Comparison of ENCODE assay signal across 23 cellular contexts in the genomic region with DNA sequence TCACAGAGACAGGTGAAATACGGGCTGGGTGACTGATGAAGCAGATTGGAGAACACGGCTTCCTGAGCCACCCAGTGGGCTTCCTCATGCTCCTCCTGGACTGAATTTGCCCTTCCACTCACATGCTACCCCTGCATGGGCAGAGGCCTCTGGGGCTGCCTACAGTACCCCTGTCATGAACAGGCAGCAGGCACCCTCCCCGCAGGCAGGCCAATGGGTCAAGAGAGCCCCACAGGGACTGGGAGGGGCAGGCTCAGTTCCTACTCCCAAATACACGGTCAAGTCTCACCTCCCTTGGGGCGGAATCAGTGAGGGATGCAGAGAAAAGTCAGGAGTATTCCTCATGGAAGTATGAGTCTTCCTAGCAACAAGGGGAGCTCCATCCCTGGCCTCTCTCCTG.
"Had no signal": no experiment of that assay in that cellular context is flagged by ENCODE, and none has a peak within 500 bp of the region (broad histone marks: within the 10 kb centered on the region; RNA-seq: fewer than 3 reads in every experiment).

No MANE protein-coding gene starts in this region.

- H3K27ac Mint-ChIP-seq: dendritic cell treated with granulocyte-macrophage colony-stimulating factor and Interleukin-4, amounts not matched to agents 40 ng/mL and 50 ng/mL, for 4 days; effector memory CD8-positive, alpha-beta T cell; endodermal cell had no signal

- H3K4me1 Mint-ChIP-seq: endodermal cell had no signal

- H3K4me1 ChIP-seq: colonic mucosa, gastrocnemius medialis, heart right ventricle, left lung, lower lobe of right lung had no signal

- DNase-seq: colonic mucosa; cortex of kidney; effector CD8-positive, alpha-beta T cell; effector memory CD8-positive, alpha-beta T cell; endodermal cell; erythroblast; foreskin melanocyte; gastrocnemius medialis; glutamatergic neuron; head of caudate nucleus; heart right ventricle; hippocampal formation; left cardiac atrium; left lung; left ventricle myocardium superior; lower lobe of right lung; mesenchymal stem cell; midbrain had no signal

- ATAC-seq: effector memory CD8-positive, alpha-beta T cell; esophagus mucosa; gastrocnemius medialis; left cardiac atrium; left lung; lower lobe of right lung had no signal

- H3K27me3 Mint-ChIP-seq: dendritic cell treated with granulocyte-macrophage colony-stimulating factor and Interleukin-4, amounts not matched to agents 40 ng/mL and 50 ng/mL, for 4 days had no signal

- H3K4me3 ChIP-seq: colonic mucosa, gastrocnemius medialis, heart right ventricle, left lung, lower lobe of right lung had no signal

- H3K36me3 ChIP-seq: colonic mucosa, gastrocnemius medialis, heart right ventricle, left lung, lower lobe of right lung had no signal

- H3K27ac ChIP-seq: colonic mucosa, epithelial cell of prostate, gastrocnemius medialis, heart right ventricle, left lung, lower lobe of right lung had no signal

- H3K9me3 ChIP-seq: colonic mucosa, gastrocnemius medialis, heart right ventricle, left lung, lower lobe of right lung had no signal

- FAIRE-seq: endometrium, islet of Langerhans had no signal

- H3K9me3 Mint-ChIP-seq: dendritic cell treated with granulocyte-macrophage colony-stimulating factor and Interleukin-4, amounts not matched to agents 40 ng/mL and 50 ng/mL, for 4 days; effector memory CD8-positive, alpha-beta T cell; endodermal cell had no signal

- H3K4me3 Mint-ChIP-seq: dendritic cell treated with granulocyte-macrophage colony-stimulating factor and Interleukin-4, amounts not matched to agents 40 ng/mL and 50 ng/mL, for 4 days; effector memory CD8-positive, alpha-beta T cell; endodermal cell had no signal
